ENCODE assay signal across 9 cellular contexts in the genomic region with DNA sequence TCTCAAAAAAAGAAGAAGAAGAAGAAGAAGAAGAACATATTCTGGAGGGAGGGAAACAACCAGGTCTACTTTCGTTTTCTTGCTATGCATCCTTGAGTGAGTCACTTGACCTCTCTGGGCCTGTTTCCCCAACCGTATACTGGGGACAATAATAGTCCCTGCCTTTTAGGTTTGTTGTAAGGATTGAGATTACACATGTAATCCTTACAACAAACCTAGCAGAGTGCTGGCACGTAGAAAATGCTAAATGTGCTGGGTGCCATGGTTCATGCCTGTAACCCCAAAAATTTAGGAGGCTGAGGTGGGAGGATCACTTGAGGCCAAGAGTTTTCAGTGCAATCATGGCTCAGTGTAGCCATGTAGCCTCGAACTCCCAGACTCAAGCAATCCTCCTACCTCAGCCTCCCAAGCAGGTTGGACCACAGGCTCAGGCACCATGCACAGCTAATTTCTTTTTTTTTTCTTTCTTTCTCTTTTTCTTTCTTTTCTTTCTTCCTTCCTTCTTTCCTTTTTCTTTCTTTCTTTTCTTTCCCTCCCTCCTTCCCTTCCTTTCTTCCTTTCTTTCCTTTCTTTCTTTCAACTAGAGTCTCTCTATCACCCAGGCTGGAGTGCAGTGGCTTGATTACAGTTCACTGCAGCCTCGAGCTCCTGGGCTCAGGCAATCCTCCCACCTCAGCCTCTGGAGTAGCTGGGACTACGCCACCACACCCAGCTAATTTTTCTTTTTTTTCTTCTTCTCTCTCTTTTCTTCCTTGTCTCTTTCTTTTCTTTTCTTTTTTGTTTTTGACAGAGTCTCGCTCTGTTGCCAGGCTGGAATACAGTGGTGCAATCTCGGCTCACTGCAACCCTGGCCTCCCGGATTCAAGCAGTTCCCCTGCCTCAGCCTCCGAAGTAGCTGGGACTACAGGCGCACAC. TPM values are rescaled to one million over a fixed set of nuclear protein-coding genes. Genes with fewer than 3 reads are reported as not detected.
DNase-seq lines count a peak whose midpoint lies in the region; ATAC-seq and TF ChIP-seq lines count a peak whose summit lies in the region.
"Had no signal": no experiment of that assay in that cellular context is flagged by ENCODE, and none has a peak within 500 bp of the region (broad histone marks: within the 10 kb centered on the region; RNA-seq: fewer than 3 reads in every experiment).

No MANE protein-coding gene starts in this region.

- no peaks in the 10 kb centered on the region for H3K27me3 Mint-ChIP-seq in T-helper 17 cell

- WGBS in heart right ventricle, 2 donors: 79 to 83% methylated on average over 11 of the region's 11 CpGs

- no peak for DNase-seq in heart right ventricle
- no peak for DNase-seq in right atrium auricular region (ENCODE audit: low spot score)
- no peak for DNase-seq in T-helper 17 cell
- peak; percentile 37 for DNase-seq in fibroblast of villous mesenchyme (ENCODE audit: low read depth)
- DNase-seq in tibial artery: no peak
- no peak for DNase-seq in HUDEP-2 (lab: John Stamatoyannopoulos, UW; ENCODE audit: unreplicated experiment in 76 of 76)
- no peak for DNase-seq in GM19240 (ENCODE audit: insufficient read length, low spot score)
- no peak for DNase-seq in NCI-H748 (lab: John Stamatoyannopoulos, UW; ENCODE audit: unreplicated experiment)
- DNase-seq: COR-L47 had no signal

- peaks cover 42% of the 10 kb centered on the region for H3K4me1 Mint-ChIP-seq in T-helper 17 cell

- H3K4me1 ChIP-seq in heart right ventricle (peaks cover 0 to 58% (median 34%) of the 10 kb centered on the region in 9 donors), right atrium auricular region (peaks cover 0 to 34% of the 10 kb centered on the region in 2 donors), tibial artery (peaks cover 0 to 23% (median 18%) of the 10 kb centered on the region in 4 donors)

- H3K9me3 ChIP-seq in heart right ventricle: no peaks in the 10 kb centered on the region
- H3K9me3 ChIP-seq in right atrium auricular region: no peaks in the 10 kb centered on the region
- H3K9me3 ChIP-seq in T-helper 17 cell (ENCODE audit: control insufficient read depth, low read length, poor library complexity, severe bottlenecking): peaks cover 4% of the 10 kb centered on the region
- no peaks in the 10 kb centered on the region for H3K9me3 ChIP-seq in tibial artery

- peaks cover 8% of the 10 kb centered on the region for H3K36me3 Mint-ChIP-seq in T-helper 17 cell (ENCODE audit: low read depth)

- ATAC-seq in heart right ventricle: no peak
- no peak for ATAC-seq in T-helper 17 cell

- H3K27me3 ChIP-seq in heart right ventricle: no peaks in the 10 kb centered on the region
- no peaks in the 10 kb centered on the region for H3K27me3 ChIP-seq in right atrium auricular region
- no peaks in the 10 kb centered on the region for H3K27me3 ChIP-seq in tibial artery

- H3K4me3 ChIP-seq in heart right ventricle (no peak overlapping the region), right atrium auricular region (no peak overlapping the region), fibroblast of villous mesenchyme (ENCODE audit: low read depth, low read length) (no peak overlapping the region), tibial artery (no peak overlapping the region)

- peak overlapping the region in 8 of 10 donors; percentile 86 to 100 (median 98) for H3K27ac ChIP-seq in heart right ventricle
- peak overlapping the region in 1 of 2 donors; percentile 99 for H3K27ac ChIP-seq in right atrium auricular region
- H3K27ac ChIP-seq in tibial artery: peak overlapping the region; percentile 99

- peak overlapping the region; percentile 93 for H3K4me3 Mint-ChIP-seq in T-helper 17 cell

- TF ChIP-seq CTCF in heart right ventricle (IDR thresholded peaks at IDR 0.05) (no peak), right atrium auricular region (IDR thresholded peaks at IDR 0.05) (no peak), fibroblast of villous mesenchyme (IDR thresholded peaks at IDR 0.05; ENCODE audit: insufficient read depth, low read depth, low read length) (no peak), tibial artery (IDR thresholded peaks at IDR 0.05) (no peak)

- H3K27ac Mint-ChIP-seq in T-helper 17 cell: peak overlapping the region; percentile 97

- peaks cover 0 to 11% (median 0%) of the 10 kb centered on the region in 9 donors for H3K36me3 ChIP-seq in heart right ventricle
- H3K36me3 ChIP-seq in right atrium auricular region: no peaks in the 10 kb centered on the region
- H3K36me3 ChIP-seq in tibial artery: no peaks in the 10 kb centered on the region

- intact Hi-C loops in heart right ventricle (cut with DNase I): loop anchor here in 3 of 10 donors (5.0 to 10.0 kb wide), 3 partner anchors 50 to 688 kb away; partner anchors contain the start of gene JUNB (in 1 of the 3)
- intact Hi-C loops in tibial artery (cut with DNase I; ENCODE audit: low total_unique reads): loop anchor here (10.0 kb wide), 1 partner anchor 688 kb away; no protein-coding TSS in a partner anchor

RNA-seq across cellular contexts. Expression of gene IER2, which starts 7.0 kb away (rescaled TPM):
- 10 to 100 TPM; 19.2 to 54.6 (median 36.0) TPM for total RNA-seq in heart right ventricle
- 10 to 100 TPM; 29.5 to 42.8 TPM for polyA plus RNA-seq in heart right ventricle
- total RNA-seq in right atrium auricular region: 100 to 1,000 TPM in 1 of 2 donors, 10 to 100 TPM in 1; 35.4 to 139 TPM
- 100 to 1,000 TPM; 376 to 523 TPM for total RNA-seq in T-helper 17 cell
- 22.0 and 28.7 TPM in 2 replicates for total RNA-seq in fibroblast of villous mesenchyme

RNA-seq across cellular contexts. Expression of gene STX10, which starts 7.0 kb away (rescaled TPM):
- total RNA-seq in heart right ventricle (10 to 100 TPM; 18.7 to 50.4 (median 25.4) TPM), right atrium auricular region (10 to 100 TPM; 33.1 to 39.2 TPM), T-helper 17 cell (10 to 100 TPM; 33.5 TPM), fibroblast of villous mesenchyme (58.3 and 69.9 TPM in 2 replicates)
- polyA plus RNA-seq in heart right ventricle: 10 to 100 TPM; 60.5 to 69.9 TPM

RNA-seq across cellular contexts. Expression of gene NACC1, which starts 39.2 kb away (rescaled TPM):
- total RNA-seq in heart right ventricle (10 to 100 TPM; 31.1 to 58.0 (median 35.1) TPM), right atrium auricular region (10 to 100 TPM; 25.4 to 27.3 TPM), T-helper 17 cell (10 to 100 TPM; 23.1 to 26.4 TPM), fibroblast of villous mesenchyme (95.0 and 104 TPM in 2 replicates)
- polyA plus RNA-seq in heart right ventricle: 10 to 100 TPM; 23.9 to 25.0 TPM

RNA-seq across cellular contexts. Expression of gene TRMT1, which starts 40.7 kb away (rescaled TPM):
- 10 to 100 TPM; 10.5 to 22.4 (median 14.2) TPM for total RNA-seq in heart right ventricle
- 10 to 100 TPM; 33.1 to 54.0 TPM for polyA plus RNA-seq in heart right ventricle
- total RNA-seq in right atrium auricular region: 10 to 100 TPM; 13.6 to 15.0 TPM
- total RNA-seq in T-helper 17 cell: 10 to 100 TPM; 60.3 to 72.3 TPM
- 25.4 and 25.9 TPM in 2 replicates for total RNA-seq in fibroblast of villous mesenchyme

RNA-seq across cellular contexts. Expression of gene LYL1, which starts 54.6 kb away (rescaled TPM):
- total RNA-seq in heart right ventricle (1 to 10 TPM; 3.4 to 9.9 (median 6.1) TPM), right atrium auricular region (10 to 100 TPM; 10.2 to 15.3 TPM), T-helper 17 cell (10 to 100 TPM in 1 of 2 donors, 1 to 10 TPM in 1; 6.9 to 17.9 TPM), fibroblast of villous mesenchyme (2.6 and 3.9 TPM in 2 replicates)
- 10 to 100 TPM; 11.5 to 13.0 TPM for polyA plus RNA-seq in heart right ventricle
